Comparison of ENCODE assay signal across 13 cellular contexts in genomic region chr21:41616063-41616591, GRCh38.
DNase-seq lines count a peak whose midpoint lies in the region; ATAC-seq, FAIRE-seq and TF ChIP-seq lines count a peak whose summit lies in the region.
"Had no signal": no experiment of that assay in that cellular context is flagged by ENCODE, and none has a peak within 500 bp of the region (broad histone marks: within the 10 kb centered on the region; RNA-seq: fewer than 3 reads in every experiment).

No MANE protein-coding gene starts in this region.

- no peak for TF ChIP-seq CTCF in astrocyte (IDR thresholded peaks at IDR 0.05; ENCODE audit: insufficient read depth, low read depth, low read length)
- no peak for TF ChIP-seq CTCF in CD4-positive, alpha-beta T cell (IDR thresholded peaks at IDR 0.05)

- intact Hi-C loops in right cardiac atrium (cut with DNase I) = no loop called here
- intact Hi-C loops in CD4-positive, alpha-beta T cell (cut with DNase I, micrococcal nuclease) = no loop called here

- no peaks in the 10 kb centered on the region for H4K20me1 ChIP-seq in astrocyte (ENCODE audit: insufficient read depth, low read length)

- H3K4me1 ChIP-seq in astrocyte (ENCODE audit: insufficient read depth, low read length) = peaks cover 39% of the 10 kb centered on the region
- H3K4me1 ChIP-seq in right cardiac atrium (ENCODE audit: control insufficient read depth, insufficient read depth, low read length) = peaks cover 1% of the 10 kb centered on the region

- H3K79me2 ChIP-seq in astrocyte (ENCODE audit: insufficient read depth, low read length) = no peaks in the 10 kb centered on the region

- DNase-seq in GM04504 (ENCODE audit: low read depth) = peak; percentile 93
- DNase-seq in astrocyte (ENCODE audit: low read depth) = peak; percentile 95
- DNase-seq in right cardiac atrium = peak in 1 of 3 donors; percentile 40
- DNase-seq in CD4-positive, alpha-beta T cell = no peak
- no peak for DNase-seq in immature natural killer cell
- no peak for DNase-seq in KBM-7
- DNase-seq: activated CD8-positive, alpha-beta T cell treated with anti-CD3 and anti-CD28 coated beads, Interleukin-2, amount 10 ng/mL, durations not matched to agents 7 days and 5 days; head of caudate nucleus; naive thymus-derived CD4-positive, alpha-beta T cell; NCI-H748 treated with DMSO at 0.1 percent for 48 hours; T-helper 1 cell had no signal

- no peaks in the 10 kb centered on the region for H3K36me3 ChIP-seq in astrocyte (ENCODE audit: insufficient read depth, low read length)

- peak overlapping the region; percentile 69 for H3K4me2 ChIP-seq in astrocyte (ENCODE audit: low read length)

- WGBS in right cardiac atrium = 41% methylated on average over 8 of the region's 8 CpGs

- H3K4me1 Mint-ChIP-seq in astrocyte (ENCODE audit: low read depth, unreplicated experiment) = peaks cover 20% of the 10 kb centered on the region
- no peaks in the 10 kb centered on the region for H3K4me1 Mint-ChIP-seq in CD4-positive, alpha-beta T cell (ENCODE audit: low read depth)
- no peaks in the 10 kb centered on the region for H3K4me1 Mint-ChIP-seq in immature natural killer cell
- H3K4me1 Mint-ChIP-seq: naive thymus-derived CD4-positive, alpha-beta T cell had no signal

- peaks cover 3% of the 10 kb centered on the region for H3K27me3 ChIP-seq in astrocyte (ENCODE audit: insufficient read depth, low read length)
- no peaks in the 10 kb centered on the region for H3K27me3 ChIP-seq in right cardiac atrium (ENCODE audit: control insufficient read depth, insufficient read depth)
- H3K27me3 ChIP-seq in CD4-positive, alpha-beta T cell (ENCODE audit: control insufficient read depth, insufficient read depth, low read length) = no peaks in the 10 kb centered on the region

- in situ Hi-C loops in KBM-7 (cut with MboI; ENCODE audit: low pct_unique_long_range_greater_than_20kb, low sequenced_read_pairs) = no loop called here

- H3K27me3 Mint-ChIP-seq in astrocyte (ENCODE audit: low read depth, unreplicated experiment) (peaks cover 26% of the 10 kb centered on the region), immature natural killer cell (ENCODE audit: low read depth in 3 of 3) (peaks cover 2 to 12% (median 4%) of the 10 kb centered on the region in 3 donors)
- H3K27me3 Mint-ChIP-seq in CD4-positive, alpha-beta T cell = peaks cover 25% of the 10 kb centered on the region

- no peak overlapping the region for H3K4me3 ChIP-seq in astrocyte (ENCODE audit: insufficient read depth, low read depth, low read length)
- no peak overlapping the region for H3K4me3 ChIP-seq in right cardiac atrium (ENCODE audit: low read length)

- CTCF ChIA-PET in CD4-positive, alpha-beta T cell (lab: Charles Lee) = interaction anchor here (1.6 kb wide), 1 partner anchor 502 kb away, joined by 5 read pairs; no protein-coding TSS in a partner anchor

- peak; percentile 6 to 53 for ATAC-seq in right cardiac atrium
- no peak for ATAC-seq in CD4-positive, alpha-beta T cell (ENCODE audit: poor library complexity)
- ATAC-seq in GM21447 (IDR thresholded peaks at IDR 0.05; ENCODE audit: unreplicated experiment) = no peak
- ATAC-seq: activated CD8-positive, alpha-beta T cell treated with anti-CD3 and anti-CD28 coated beads, Interleukin-2, amount 10 ng/mL, durations not matched to agents 7 days and 5 days; naive thymus-derived CD4-positive, alpha-beta T cell had no signal

- H3K36me3 Mint-ChIP-seq in astrocyte (ENCODE audit: low read depth, unreplicated experiment) (no peaks in the 10 kb centered on the region), immature natural killer cell (no peaks in the 10 kb centered on the region)
- no peaks in the 10 kb centered on the region for H3K36me3 Mint-ChIP-seq in CD4-positive, alpha-beta T cell (ENCODE audit: low read depth)
- H3K36me3 Mint-ChIP-seq: naive thymus-derived CD4-positive, alpha-beta T cell had no signal

- H3K4me3 Mint-ChIP-seq in astrocyte (ENCODE audit: unreplicated experiment) (no peak overlapping the region), immature natural killer cell (no peak overlapping the region)
- no peak overlapping the region for H3K4me3 Mint-ChIP-seq in CD4-positive, alpha-beta T cell
- H3K4me3 Mint-ChIP-seq: activated CD8-positive, alpha-beta T cell treated with anti-CD3 and anti-CD28 coated beads, Interleukin-2, amount 10 ng/mL, durations not matched to agents 7 days and 5 days; naive thymus-derived CD4-positive, alpha-beta T cell had no signal

- H3K9ac ChIP-seq in astrocyte (ENCODE audit: low read length) = peak overlapping the region; percentile 79

- H3K27ac Mint-ChIP-seq in astrocyte (ENCODE audit: unreplicated experiment) (peak overlapping the region; percentile 83), immature natural killer cell (no peak overlapping the region)
- no peak overlapping the region for H3K27ac Mint-ChIP-seq in CD4-positive, alpha-beta T cell
- H3K27ac Mint-ChIP-seq: activated CD8-positive, alpha-beta T cell treated with anti-CD3 and anti-CD28 coated beads, Interleukin-2, amount 10 ng/mL, durations not matched to agents 7 days and 5 days; naive thymus-derived CD4-positive, alpha-beta T cell had no signal

- peak; percentile 60 for FAIRE-seq in astrocyte (lab: Jason Lieb, UNC)

- H3K27ac ChIP-seq in astrocyte (ENCODE audit: low read depth, low read length) = peak overlapping the region; percentile 95
- no peak overlapping the region for H3K27ac ChIP-seq in right cardiac atrium (ENCODE audit: low read length)
- H3K27ac ChIP-seq in temporal lobe (ENCODE audit: low read depth, low read length) = peak overlapping the region; percentile 70
- H3K27ac ChIP-seq in CD4-positive, alpha-beta T cell (ENCODE audit: low read depth, low read length) = no peak overlapping the region

- POLR2A ChIA-PET in CD4-positive, alpha-beta T cell (lab: Charles Lee) = no interaction called here

- H2AFZ ChIP-seq in astrocyte (ENCODE audit: low read depth, low read length) = peak overlapping the region; percentile 50

- H3K9me3 ChIP-seq in astrocyte (ENCODE audit: insufficient read depth, low read depth, low read length) (no peaks in the 10 kb centered on the region), right cardiac atrium (ENCODE audit: control insufficient read depth, low read length) (no peaks in the 10 kb centered on the region)
- H3K9me3 ChIP-seq in CD4-positive, alpha-beta T cell (ENCODE audit: control insufficient read depth, low read length) = no peaks in the 10 kb centered on the region

- H3K9me3 Mint-ChIP-seq in astrocyte (ENCODE audit: unreplicated experiment) (no peaks in the 10 kb centered on the region), immature natural killer cell (no peaks in the 10 kb centered on the region)
- H3K9me3 Mint-ChIP-seq in CD4-positive, alpha-beta T cell = no peaks in the 10 kb centered on the region

Comparison
In these comparisons a context has a peak if more than half of its experiments do, and no peak if none do; other contexts are left out.
1. DNase-seq: peak in GM04504 (single experiment) and astrocyte (single experiment); none in CD4-positive, alpha-beta T cell (0 of 10), immature natural killer cell (0 of 3) and KBM-7 (single experiment).
2. H3K27ac ChIP-seq: peak in astrocyte (single experiment) and temporal lobe (single experiment); none in right cardiac atrium (single experiment) and CD4-positive, alpha-beta T cell (single experiment).
3. ATAC-seq: peak in right cardiac atrium (2 of 2); none in CD4-positive, alpha-beta T cell (single experiment) and GM21447 (single experiment).